Comparison of ENCODE assay signal across 11 cellular contexts in genomic region chr12:76866726-76867125, GRCh38. TPM values are rescaled to one million over a fixed set of nuclear protein-coding genes. Genes with fewer than 3 reads are reported as not detected.
DNase-seq lines count a peak whose midpoint lies in the region; ATAC-seq and TF ChIP-seq lines count a peak whose summit lies in the region.
"Had no signal": no experiment of that assay in that cellular context is flagged by ENCODE, and none has a peak within 500 bp of the region (broad histone marks: within the 10 kb centered on the region; RNA-seq: fewer than 3 reads in every experiment).

No MANE protein-coding gene starts in this region.

- no peak for TF ChIP-seq POLR2A in adrenal gland (IDR thresholded peaks at IDR 0.05)

- no peak overlapping the region for H2BK120ac ChIP-seq in mesenchymal stem cell (ENCODE audit: low read depth, low read length)

- H3K9ac ChIP-seq in mesenchymal stem cell (ENCODE audit: low read length) = no peak overlapping the region

- H3K27ac ChIP-seq in SJCRH30 = peak overlapping the region; percentile 96
- H3K27ac ChIP-seq in mesenchymal stem cell (ENCODE audit: low read length, poor library complexity, severe bottlenecking) = no peak overlapping the region
- H3K27ac ChIP-seq in adrenal gland = no peak overlapping the region
- H3K27ac ChIP-seq: PC-9 had no signal

- H3K79me1 ChIP-seq in mesenchymal stem cell (replicated peaks; ENCODE audit: low read length, poor library complexity, severe bottlenecking) = peaks cover 9% of the 10 kb centered on the region

- H3K4ac ChIP-seq in mesenchymal stem cell (ENCODE audit: low read depth in 1 of 2, low read length in 2 of 2) = no peak overlapping the region

- H2BK12ac ChIP-seq in mesenchymal stem cell (ENCODE audit: low read length in 2 of 2) = no peak overlapping the region

- DNase-seq in EH (ENCODE audit: low read depth) (peak; percentile 49), SJCRH30 (peak; percentile 86 to 90), mesenchymal stem cell (peak; percentile 90), adrenal gland (no peak), cerebellar nuclear complex (lab: John Stamatoyannopoulos, UW) (no peak), NCI-H1436 treated with DMSO at 0.1 percent for 48 hours (lab: John Stamatoyannopoulos, UW) (no peak), H7 (no peak)
- DNase-seq: DND-41, PC-9, right cardiac atrium had no signal

- no peaks in the 10 kb centered on the region for H3K9me3 ChIP-seq in SJCRH30 (replicated peaks)
- H3K9me3 ChIP-seq in mesenchymal stem cell (ENCODE audit: control insufficient read depth, low read length) = no peaks in the 10 kb centered on the region
- H3K9me3 ChIP-seq in adrenal gland (replicated peaks in 1 of 3) = no peaks in the 10 kb centered on the region

- H3K4me2 ChIP-seq in mesenchymal stem cell (ENCODE audit: low read length, poor library complexity, severe bottlenecking) = peak overlapping the region; percentile 17
- H3K4me2 ChIP-seq: PC-9 had no signal

- H3K4me1 ChIP-seq in SJCRH30 = peaks cover 44% of the 10 kb centered on the region
- peaks cover 4% of the 10 kb centered on the region for H3K4me1 ChIP-seq in mesenchymal stem cell (ENCODE audit: control insufficient read depth, insufficient read depth, low read depth, low read length)
- no peaks in the 10 kb centered on the region for H3K4me1 ChIP-seq in adrenal gland (replicated peaks in 1 of 2)

- no peak overlapping the region for H3K14ac ChIP-seq in mesenchymal stem cell (ENCODE audit: low read length in 2 of 2)

- no peak overlapping the region for H2BK15ac ChIP-seq in mesenchymal stem cell (ENCODE audit: low read depth, poor library complexity, severe bottlenecking)

- H2BK5ac ChIP-seq in mesenchymal stem cell (ENCODE audit: low read depth, low read length, poor library complexity, severe bottlenecking) = no peak overlapping the region

- no peak overlapping the region for H2AK5ac ChIP-seq in mesenchymal stem cell (ENCODE audit: low read length, severe bottlenecking)

- TF ChIP-seq CTCF in adrenal gland (IDR thresholded peaks at IDR 0.05) = no peak

- ATAC-seq in HG02759 (IDR thresholded peaks at IDR 0.05; ENCODE audit: unreplicated experiment) = peak; percentile 68
- ATAC-seq: right cardiac atrium had no signal

- H3K36me3 ChIP-seq in SJCRH30 (peaks cover 40% of the 10 kb centered on the region), mesenchymal stem cell (ENCODE audit: control insufficient read depth in 1 of 2, insufficient read depth in 2 of 2, low read depth in 1 of 2, low read length in 2 of 2) (no peaks in the 10 kb centered on the region), adrenal gland (replicated peaks in 1 of 2) (no peaks in the 10 kb centered on the region), H7 (replicated peaks; ENCODE audit: control insufficient read depth, insufficient read depth, low read length) (no peaks in the 10 kb centered on the region)

- H3K27me3 ChIP-seq in SJCRH30 (no peaks in the 10 kb centered on the region), mesenchymal stem cell (ENCODE audit: control insufficient read depth in 1 of 2, insufficient read depth in 1 of 2, low read length in 2 of 2) (no peaks in the 10 kb centered on the region), adrenal gland (no peaks in the 10 kb centered on the region), H7 (ENCODE audit: control insufficient read depth, insufficient read depth, low read length) (no peaks in the 10 kb centered on the region)

- no peak overlapping the region for H4K8ac ChIP-seq in mesenchymal stem cell (ENCODE audit: low read length)

- H3K18ac ChIP-seq in mesenchymal stem cell (ENCODE audit: low read depth in 1 of 2, low read length in 2 of 2) = no peak overlapping the region

- intact Hi-C loops in adrenal gland (cut with DNase I) = no loop called here

- WGBS in mesenchymal stem cell = 48% methylated on average over 7 of the region's 8 CpGs
- WGBS in adrenal gland, 4 donors = 89 to 94% (median 92%) methylated on average over 8 of the region's 8 CpGs

- no peak overlapping the region for H3K23ac ChIP-seq in mesenchymal stem cell (ENCODE audit: low read length in 2 of 2)

- peak overlapping the region; percentile 40 for H3K4me3 ChIP-seq in SJCRH30
- no peak overlapping the region for H3K4me3 ChIP-seq in mesenchymal stem cell (ENCODE audit: insufficient read depth in 1 of 2, low read depth in 1 of 2, low read length in 2 of 2)
- no peak overlapping the region for H3K4me3 ChIP-seq in adrenal gland
- no peak overlapping the region for H3K4me3 ChIP-seq in H7 (ENCODE audit: insufficient read depth, low read depth, low read length)
- H3K4me3 ChIP-seq: PC-9 had no signal

- H4K91ac ChIP-seq in mesenchymal stem cell (ENCODE audit: low read length) = no peak overlapping the region

- H2AFZ ChIP-seq in mesenchymal stem cell (ENCODE audit: low read depth, low read length) = no peak overlapping the region
- H2AFZ ChIP-seq: PC-9 had no signal

RNA-seq across cellular contexts. Expression of gene CSRP2, which starts 12.1 kb away (rescaled TPM):
- 129 and 131 TPM in 2 replicates for total RNA-seq in SJCRH30 (2014; rRNA removed; shearing (Covaris generic))
- polyA plus RNA-seq in mesenchymal stem cell (2013, experiment 1 of 2) = 26.6 TPM
- polyA plus RNA-seq in mesenchymal stem cell (2013, experiment 2 of 2) = 27.7 TPM
- 1 to 10 TPM in 7 of 8 donors, under 1 TPM in 1; 0.61 to 7.3 (median 5.0) TPM for total RNA-seq in adrenal gland
- 10 to 100 TPM in 1 of 3 donors, 1 to 10 TPM in 2; 6.4 to 19.5 (median 7.2) TPM for polyA plus RNA-seq in adrenal gland
- 99.2 and 108 TPM in 2 replicates for total RNA-seq in H7 (2014; rRNA removed; shearing (Covaris generic))

Comparison
In these comparisons a context has a peak if more than half of its experiments do, and no peak if none do; other contexts are left out.
1. DNase-seq: peak in EH (single experiment), SJCRH30 (2 of 2) and mesenchymal stem cell (single experiment); none in adrenal gland (0 of 7), cerebellar nuclear complex (0 of 2), NCI-H1436 treated with DMSO at 0.1 percent for 48 hours (single experiment) and H7 (single experiment).
2. RNA of gene CSRP2, which starts 12.1 kb away (total RNA-seq): 129 to 131 TPM in SJCRH30 and 99.2 to 108 TPM in H7; 0.61 to 7.3 TPM in adrenal gland; every median in the first group is over 10 times any median in the second.